Comparison of ENCODE assay signal across 28 cellular contexts in genomic region chr21:38089763-38090046, GRCh38.
"Had no signal": no experiment of that assay in that cellular context is flagged by ENCODE, and none has a peak within 500 bp of the region (broad histone marks: within the 10 kb centered on the region; RNA-seq: fewer than 3 reads in every experiment).

No MANE protein-coding gene starts in this region.

- H3K4me3 ChIP-seq: colonic mucosa, coronary artery, dorsolateral prefrontal cortex, esophagus muscularis mucosa, esophagus squamous epithelium, gastrocnemius medialis, gastroesophageal sphincter, heart left ventricle, heart right ventricle had no signal

- H3K4me1 ChIP-seq: colonic mucosa, esophagus muscularis mucosa, esophagus squamous epithelium, foreskin keratinocyte, gastrocnemius medialis, gastroesophageal sphincter, heart left ventricle had no signal

- H3K9me3 Mint-ChIP-seq: dendritic cell treated with granulocyte-macrophage colony-stimulating factor and Interleukin-4, amounts not matched to agents 40 ng/mL and 50 ng/mL, for 4 days; effector memory CD8-positive, alpha-beta T cell; endodermal cell had no signal

- FAIRE-seq: colon, endometrium, endothelial cell of umbilical vein, frontal cortex had no signal

- H3K27me3 ChIP-seq: colonic mucosa, gastrocnemius medialis, gastroesophageal sphincter, heart right ventricle had no signal

- H3K36me3 ChIP-seq: colonic mucosa, esophagus muscularis mucosa, esophagus squamous epithelium, gastrocnemius medialis, gastroesophageal sphincter, heart left ventricle, heart right ventricle had no signal

- DNase-seq: colonic mucosa; cortex of kidney; dermis blood vessel endothelial cell; dorsolateral prefrontal cortex; effector CD4-positive, alpha-beta T cell; effector CD8-positive, alpha-beta T cell; effector memory CD4-positive, alpha-beta T cell; effector memory CD8-positive, alpha-beta T cell; endodermal cell; erythroblast; esophagus squamous epithelium; foreskin fibroblast; foreskin keratinocyte; foreskin melanocyte; gastrocnemius medialis; glutamatergic neuron; head of caudate nucleus; heart left ventricle; heart right ventricle had no signal

- H3K27ac Mint-ChIP-seq: dendritic cell treated with granulocyte-macrophage colony-stimulating factor and Interleukin-4, amounts not matched to agents 40 ng/mL and 50 ng/mL, for 4 days; effector memory CD8-positive, alpha-beta T cell; endodermal cell had no signal

- H3K9me3 ChIP-seq: colonic mucosa, esophagus muscularis mucosa, esophagus squamous epithelium, gastrocnemius medialis, gastroesophageal sphincter, heart left ventricle, heart right ventricle had no signal

- ATAC-seq: effector memory CD8-positive, alpha-beta T cell; foreskin keratinocyte; gastrocnemius medialis; gastroesophageal sphincter had no signal

- H3K4me3 Mint-ChIP-seq: dendritic cell treated with granulocyte-macrophage colony-stimulating factor and Interleukin-4, amounts not matched to agents 40 ng/mL and 50 ng/mL, for 4 days; effector memory CD8-positive, alpha-beta T cell; endodermal cell had no signal

- H3K27ac ChIP-seq: colonic mucosa, coronary artery, dorsolateral prefrontal cortex, epithelial cell of prostate, esophagus muscularis mucosa, esophagus squamous epithelium, foreskin keratinocyte, gastrocnemius medialis, gastroesophageal sphincter, heart left ventricle, heart right ventricle had no signal
